Comparison of ENCODE assay signal across 21 cellular contexts in genomic region chr12:25131270-25131669, GRCh38.
"Had no signal": no experiment of that assay in that cellular context is flagged by ENCODE, and none has a peak within 500 bp of the region (broad histone marks: within the 10 kb centered on the region; RNA-seq: fewer than 3 reads in every experiment).

No MANE protein-coding gene starts in this region.

- DNase-seq: activated CD4-positive, alpha-beta T cell treated with anti-CD3 and anti-CD28 coated beads, Interleukin-2, amount 10 ng/mL, durations not matched to agents 24 days and 14 days; activated CD4-positive, alpha-beta T cell treated with anti-CD3 and anti-CD28 coated beads, Interleukin-2, amount 50 U/mL, for 4 hours; activated CD8-positive, alpha-beta T cell treated with anti-CD3 and anti-CD28 coated beads for 36 hours; activated gamma-delta T cell treated with Interleukin-2 at 50 U/mL for 16 hours; activated naive CD4-positive, alpha-beta T cell treated with anti-CD3 and anti-CD28 coated beads for 36 hours; activated T-cell treated with anti-CD3 and anti-CD28 coated beads, Interleukin-2, amount 50 U/mL, for 4 hours; adrenal gland; body of pancreas; NCI-H187 treated with DMSO at 0.1 percent for 48 hours; NCI-H524 treated with DMSO at 0.1 percent for 48 hours; NCI-H748 treated with DMSO at 0.1 percent for 48 hours; NK-92 treated with Interleukin-12 subunit alpha and Interleukin-12 subunit beta, amount 100 ng/mL, for 24 hours; Peyer's patch; SIG-M5; T-cell; T-helper 9 cell had no signal

- ATAC-seq: activated CD8-positive, alpha-beta T cell treated with anti-CD3 and anti-CD28 coated beads for 36 hours; activated naive CD4-positive, alpha-beta T cell treated with anti-CD3 and anti-CD28 coated beads, Interleukin-2, amount 50 U/mL, for 72 hours; PC-3; Right ventricle myocardium inferior had no signal

- FAIRE-seq: astrocyte had no signal

- H3K9me3 ChIP-seq: adrenal gland, body of pancreas, Peyer's patch had no signal

- H3K36me3 ChIP-seq: adrenal gland, Peyer's patch had no signal

- H3K27ac ChIP-seq: adrenal gland, body of pancreas, Peyer's patch, RWPE1 had no signal

- H3K4me3 ChIP-seq: adrenal gland, body of pancreas, Peyer's patch had no signal

- H3K27me3 ChIP-seq: adrenal gland, body of pancreas, Peyer's patch had no signal

- H3K4me1 ChIP-seq: adrenal gland, body of pancreas, Peyer's patch had no signal
